ENCODE assay signal across 18 cellular contexts in genomic region chr3:191775451-191776233, GRCh38.
DNase-seq lines count a peak whose midpoint lies in the region; ATAC-seq and TF ChIP-seq lines count a peak whose summit lies in the region.
"Had no signal": no experiment of that assay in that cellular context is flagged by ENCODE, and none has a peak within 500 bp of the region (broad histone marks: within the 10 kb centered on the region; RNA-seq: fewer than 3 reads in every experiment).

No MANE protein-coding gene starts in this region.

- H3K27ac ChIP-seq in smooth muscle cell (ENCODE audit: low read depth), result peak overlapping the region; percentile 84
- H3K27ac ChIP-seq: body of pancreas, gastrocnemius medialis, psoas muscle, thoracic aorta had no signal

- H3K27me3 ChIP-seq in smooth muscle cell (ENCODE audit: low read depth), result no peaks in the 10 kb centered on the region
- H3K27me3 ChIP-seq in BE2C, result no peaks in the 10 kb centered on the region
- H3K27me3 ChIP-seq: body of pancreas, gastrocnemius medialis had no signal

- no peaks in the 10 kb centered on the region for H3K4me1 ChIP-seq in smooth muscle cell (ENCODE audit: low read depth)
- no peaks in the 10 kb centered on the region for H3K4me1 ChIP-seq in mucosa of descending colon (ENCODE audit: low read depth)
- H3K4me1 ChIP-seq in BE2C, result no peaks in the 10 kb centered on the region
- H3K4me1 ChIP-seq: body of pancreas, gastrocnemius medialis, psoas muscle had no signal

- H3K36me3 ChIP-seq in smooth muscle cell (ENCODE audit: low read depth) (no peaks in the 10 kb centered on the region), mucosa of descending colon (ENCODE audit: low read depth) (no peaks in the 10 kb centered on the region), BE2C (no peaks in the 10 kb centered on the region)
- H3K36me3 ChIP-seq: gastrocnemius medialis, thoracic aorta had no signal

- H3K9ac ChIP-seq in smooth muscle cell (ENCODE audit: low read depth), result no peak overlapping the region

- intact Hi-C loops in mucosa of descending colon (cut with DNase I, micrococcal nuclease), result no loop called here

- H2AFZ ChIP-seq in smooth muscle cell (ENCODE audit: low read depth), result no peak overlapping the region

- H3K9me3 ChIP-seq in smooth muscle cell (replicated peaks; ENCODE audit: low read depth) (no peaks in the 10 kb centered on the region), mucosa of descending colon (peaks cover 5% of the 10 kb centered on the region), BE2C (no peaks in the 10 kb centered on the region; the same call in 1 of the 2 replicates)
- H3K9me3 ChIP-seq: body of pancreas, gastrocnemius medialis, psoas muscle, thoracic aorta had no signal

- no peaks in the 10 kb centered on the region for H3F3A ChIP-seq in smooth muscle cell (ENCODE audit: low read depth)

- no peaks in the 10 kb centered on the region for H3K79me2 ChIP-seq in smooth muscle cell (ENCODE audit: low read depth)

- H3K4me2 ChIP-seq in smooth muscle cell, result no peak overlapping the region

- WGBS in smooth muscle cell (ENCODE audit: low lambda C conversion rate), result 66% methylated on average over 5 of the region's 5 CpGs

- H4K20me1 ChIP-seq in smooth muscle cell (ENCODE audit: low read depth), result no peaks in the 10 kb centered on the region

- no peak overlapping the region for H3K4me3 ChIP-seq in smooth muscle cell
- no peak overlapping the region for H3K4me3 ChIP-seq in mucosa of descending colon
- H3K4me3 ChIP-seq in BE2C (ENCODE audit: low read depth, low read length), result no peak overlapping the region
- H3K4me3 ChIP-seq: body of pancreas, gastrocnemius medialis, psoas muscle, thoracic aorta had no signal

- TF ChIP-seq CTCF in smooth muscle cell (IDR thresholded peaks at IDR 0.05; ENCODE audit: borderline replicate concordance, insufficient read depth, poor library complexity, severe bottlenecking) (no peak), mucosa of descending colon (IDR thresholded peaks at IDR 0.05) (no peak), BE2C (IDR thresholded peaks at IDR 0.05; ENCODE audit: low read depth, low read length) (no peak)

- DNase-seq in HCEC 1CT, result peak; percentile 51
- peak; percentile 22 to 69 for DNase-seq in SW 1271 (lab: John Stamatoyannopoulos, UW)
- peak; percentile 38 for DNase-seq in iris pigment epithelial cell (ENCODE audit: low read depth)
- no peak for DNase-seq in smooth muscle cell (lab: John Stamatoyannopoulos, UW; ENCODE audit: unreplicated experiment)
- no peak for DNase-seq in mucosa of descending colon
- no peak for DNase-seq in ACHN
- no peak for DNase-seq in BE2C
- DNase-seq: activated gamma-delta T cell treated with Interleukin-2 at 50 U/mL for 16 hours; body of pancreas; CD4-positive, alpha-beta memory T cell; effector CD4-positive, alpha-beta T cell; gastrocnemius medialis; immature natural killer cell; NCI-H1105; NCI-H2171 treated with DMSO at 0.1 percent for 48 hours; NK-92 treated with Interleukin-12 subunit alpha and Interleukin-12 subunit beta, amount 100 ng/mL, for 24 hours; psoas muscle had no signal

- in situ Hi-C loops in ACHN (cut with HindIII; ENCODE audit: low pct_ligation_motif_present, low pct_unique_long_range_greater_than_20kb, low sequenced_read_pairs), result no loop called here

- no peak for ATAC-seq in mucosa of descending colon
- ATAC-seq: body of pancreas, gastrocnemius medialis, psoas muscle had no signal

Comparison
In these comparisons a context has a peak if more than half of its experiments do, and no peak if none do; other contexts are left out.
1. DNase-seq: peak in HCEC 1CT (single experiment), SW 1271 (2 of 2) and iris pigment epithelial cell (single experiment); none in smooth muscle cell (single experiment), mucosa of descending colon (0 of 3), ACHN (single experiment) and BE2C (single experiment).